24 cellular contexts compared by ENCODE assay signal in genomic region chr11:117407016-117407415, GRCh38.
A peak's percentile ranks its signal among the peaks of the same experiment; 100 is the strongest.
DNase-seq lines count a peak whose midpoint lies in the region; ATAC-seq and TF ChIP-seq lines count a peak whose summit lies in the region.
"Had no signal": no experiment of that assay in that cellular context is flagged by ENCODE, and none has a peak within 500 bp of the region (broad histone marks: within the 10 kb centered on the region; RNA-seq: fewer than 3 reads in every experiment).

No MANE protein-coding gene starts in this region.

- no peak overlapping the region for H3K27ac ChIP-seq in osteoblast (ENCODE audit: low read depth, low read length)
- H3K27ac ChIP-seq in upper lobe of right lung, result no peak overlapping the region
- H3K27ac ChIP-seq: BLaER1 had no signal

- no peaks in the 10 kb centered on the region for H3K79me2 ChIP-seq in osteoblast (ENCODE audit: insufficient read depth, low read length)

- H3K9me3 ChIP-seq in osteoblast (ENCODE audit: low read depth, low read length) (no peaks in the 10 kb centered on the region), upper lobe of right lung (no peaks in the 10 kb centered on the region)
- H3K9me3 ChIP-seq: BE2C had no signal

- H3K27me3 ChIP-seq in osteoblast (ENCODE audit: insufficient read depth, low read length), result no peaks in the 10 kb centered on the region
- H3K27me3 ChIP-seq in upper lobe of right lung, result no peaks in the 10 kb centered on the region
- H3K27me3 ChIP-seq: BE2C, BLaER1 had no signal

- ATAC-seq in sciatic nerve, result no peak
- ATAC-seq in upper lobe of right lung, result no peak
- ATAC-seq in GM18907 (IDR thresholded peaks at IDR 0.05; ENCODE audit: unreplicated experiment), result no peak
- ATAC-seq in HG02885 (IDR thresholded peaks at IDR 0.05; ENCODE audit: poor library complexity, unreplicated experiment), result no peak
- ATAC-seq: GM12878 had no signal

- H3K36me3 ChIP-seq in osteoblast (ENCODE audit: insufficient read depth, low read length), result peaks cover 51% of the 10 kb centered on the region
- peaks cover 38% of the 10 kb centered on the region for H3K36me3 ChIP-seq in upper lobe of right lung

- no peak overlapping the region for H2AFZ ChIP-seq in osteoblast (ENCODE audit: low read length)

- H3K4me2 ChIP-seq in osteoblast (ENCODE audit: insufficient read depth, low read length), result no peak overlapping the region
- H3K4me2 ChIP-seq: BLaER1 had no signal

- H3K4me3 ChIP-seq in osteoblast (ENCODE audit: insufficient read depth, low read length) (no peak overlapping the region), upper lobe of right lung (no peak overlapping the region)
- H3K4me3 ChIP-seq: BLaER1, GM12878 had no signal

- H4K20me1 ChIP-seq in osteoblast (ENCODE audit: insufficient read depth, low read length), result no peaks in the 10 kb centered on the region
- H4K20me1 ChIP-seq: BLaER1 had no signal

- TF ChIP-seq CTCF in osteoblast (IDR thresholded peaks at IDR 0.05; ENCODE audit: extremely low read depth, low read depth, low read length) (no peak), upper lobe of right lung (IDR thresholded peaks at IDR 0.05) (no peak)

- no peaks in the 10 kb centered on the region for H3K4me1 ChIP-seq in osteoblast (ENCODE audit: insufficient read depth, low read length)
- H3K4me1 ChIP-seq in upper lobe of right lung, result no peaks in the 10 kb centered on the region
- H3K4me1 ChIP-seq: BE2C had no signal

- intact Hi-C loops in sciatic nerve (cut with DNase I), result no loop called here
- intact Hi-C loops in upper lobe of right lung (cut with DNase I), result no loop called here

- DNase-seq in mesenteric fat pad (ENCODE audit: low spot score) (peak; percentile 28), osteoblast (ENCODE audit: insufficient read length, low spot score, missing footprints) (peak; percentile 62), sciatic nerve (ENCODE audit: low spot score) (peak; percentile 25), upper lobe of right lung (peak; percentile 9), NCI-H1105 treated with DMSO at 0.1 percent for 48 hours (lab: John Stamatoyannopoulos, UW) (no peak)
- DNase-seq: 8988T; ACHN; BE2C; C1 segment of cervical spinal cord; CD4-positive, alpha-beta memory T cell; CD4-positive, CD25-positive, alpha-beta regulatory T cell; CD8-positive, alpha-beta memory T cell; COR-L47; DMS 273 treated with DMSO at 0.1 percent for 48 hours; DMS153; DMS53; DMS79; DND-41; EL; GDM1 had no signal
